8 cellular contexts compared by ENCODE assay signal in genomic region chr5:36728697-36729543, GRCh38.
DNase-seq lines count a peak whose midpoint lies in the region; ATAC-seq and TF ChIP-seq lines count a peak whose summit lies in the region.

No MANE protein-coding gene starts in this region.

- H2BK15ac ChIP-seq in mesendoderm (replicated peaks; ENCODE audit: low read depth) = no peak overlapping the region

- no peaks in the 10 kb centered on the region for H3K79me1 ChIP-seq in mesendoderm (ENCODE audit: low read length)

- WGBS in mesendoderm (ENCODE audit: extremely low coverage, insufficient coverage, low lambda C conversion rate) = 100% methylated on average over 1 of the region's 6 CpGs

- H3K4me3 ChIP-seq in Peyer's patch = no peak overlapping the region
- no peak overlapping the region for H3K4me3 ChIP-seq in mesendoderm (ENCODE audit: low read length)

- H3K4me1 ChIP-seq in Peyer's patch = no peaks in the 10 kb centered on the region
- H3K4me1 ChIP-seq in mesendoderm (ENCODE audit: control insufficient read depth, low read depth, low read length) = no peaks in the 10 kb centered on the region

- DNase-seq in activated CD4-positive, CD25-positive, alpha-beta regulatory T cell treated with anti-CD3 and anti-CD28 coated beads, Interleukin-2, amount 50 U/mL, for 72 hours = no peak
- DNase-seq in LHCN-M2 (ENCODE audit: low read depth) = peak; percentile 71
- no peak for DNase-seq in Peyer's patch
- DNase-seq in dedifferentiated amniotic fluid mesenchymal stem cell (ENCODE audit: extremely low spot score) = peak; percentile 88
- peak; percentile 74 for DNase-seq in mesendoderm
- no peak for DNase-seq in activated gamma-delta T cell treated with Interleukin-2 at 50 U/mL for 16 hours
- DNase-seq in activated T-cell treated with anti-CD3 and anti-CD28 coated beads, Interleukin-2, amount 50 U/mL, for 1 hour = no peak

- H3K9ac ChIP-seq in mesendoderm (ENCODE audit: low read length) = no peak overlapping the region

- H3K79me2 ChIP-seq in mesendoderm (ENCODE audit: control insufficient read depth, insufficient read depth, low read length) = no peaks in the 10 kb centered on the region

- H3K9me3 ChIP-seq in Peyer's patch = no peaks in the 10 kb centered on the region

- H3K36me3 ChIP-seq in Peyer's patch (no peaks in the 10 kb centered on the region), mesendoderm (ENCODE audit: control insufficient read depth, insufficient read depth, low read length) (no peaks in the 10 kb centered on the region)

- H3K27me3 ChIP-seq in Peyer's patch (no peaks in the 10 kb centered on the region), mesendoderm (ENCODE audit: insufficient read depth, low read length, poor library complexity) (no peaks in the 10 kb centered on the region)

- ATAC-seq in activated CD4-positive, CD25-positive, alpha-beta regulatory T cell treated with anti-CD3 and anti-CD28 coated beads, Interleukin-2, amount 50 U/mL, for 24 hours = peak; percentile 54 to 58

- H3K56ac ChIP-seq in mesendoderm (ENCODE audit: low read length) = no peak overlapping the region

- H3K4ac ChIP-seq in mesendoderm (ENCODE audit: low read depth, low read length) = no peak overlapping the region

- H2BK120ac ChIP-seq in mesendoderm (ENCODE audit: low read depth, low read length) = no peak overlapping the region

- H3K18ac ChIP-seq in mesendoderm (ENCODE audit: low read length) = no peak overlapping the region

- H4K8ac ChIP-seq in mesendoderm (ENCODE audit: low read depth, low read length) = no peak overlapping the region

- no peak overlapping the region for H3K4me2 ChIP-seq in mesendoderm (ENCODE audit: low read length)

- H2BK5ac ChIP-seq in mesendoderm (ENCODE audit: low read length) = no peak overlapping the region

- peak; percentile 44 to 74 (median 69) for TF ChIP-seq CTCF in Peyer's patch (IDR thresholded peaks at IDR 0.05)

- no peak overlapping the region for H3K23ac ChIP-seq in mesendoderm (ENCODE audit: low read length)

- no peak overlapping the region for H4K5ac ChIP-seq in mesendoderm (ENCODE audit: low read length)

- H2AK5ac ChIP-seq in mesendoderm (ENCODE audit: low read length) = no peak overlapping the region

- no peak for TF ChIP-seq POLR2A in Peyer's patch (IDR thresholded peaks at IDR 0.05)

- H3K27ac ChIP-seq in Peyer's patch (no peak overlapping the region), mesendoderm (ENCODE audit: low read depth, low read length) (no peak overlapping the region)

Comparison
In these comparisons a context has a peak if more than half of its experiments do, and no peak if none do; other contexts are left out.
1. DNase-seq: peak in LHCN-M2 (single experiment), dedifferentiated amniotic fluid mesenchymal stem cell (single experiment) and mesendoderm (single experiment); none in activated CD4-positive, CD25-positive, alpha-beta regulatory T cell treated with anti-CD3 and anti-CD28 coated beads, Interleukin-2, amount 50 U/mL, for 72 hours (single experiment), Peyer's patch (0 of 3), activated gamma-delta T cell treated with Interleukin-2 at 50 U/mL for 16 hours (single experiment) and activated T-cell treated with anti-CD3 and anti-CD28 coated beads, Interleukin-2, amount 50 U/mL, for 1 hour (single experiment).